In the genomic region with DNA sequence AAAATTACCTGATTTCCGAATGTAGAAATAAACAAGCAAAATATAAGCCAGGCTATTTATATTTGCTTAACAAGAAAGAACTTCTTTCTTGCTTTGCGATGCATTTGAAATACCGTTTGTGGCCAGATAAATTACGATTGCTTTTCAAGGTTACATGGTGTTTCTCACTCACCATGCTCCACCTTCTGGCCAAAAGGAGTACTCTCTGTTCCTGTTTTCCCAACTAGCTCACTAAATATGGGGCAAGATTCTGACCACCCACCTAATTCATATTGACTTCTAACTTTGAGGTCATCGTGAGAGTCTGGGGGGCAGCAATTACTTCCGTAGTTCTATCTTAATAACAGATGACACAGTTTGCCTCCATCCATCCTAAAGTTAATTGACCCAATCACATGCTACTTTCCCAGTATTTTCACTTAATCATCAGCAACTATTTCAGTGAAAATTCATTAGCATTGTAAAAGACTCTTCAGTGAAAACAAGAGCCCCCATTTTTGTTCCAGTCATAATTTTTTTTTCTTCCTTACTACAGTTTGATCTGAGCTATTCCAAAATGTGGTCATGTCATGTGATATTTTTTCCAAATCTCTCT, we compare ENCODE assay signal across 1 cellular context.
TF ChIP-seq lines count a peak whose summit lies in the region.

No MANE protein-coding gene starts in this region.

TF ChIP-seq in GM12878, 131 proteins besides CTCF, POLR2A, EP300 and RAD21 (continued from another document):
- TF ChIP-seq, protein P1, sequence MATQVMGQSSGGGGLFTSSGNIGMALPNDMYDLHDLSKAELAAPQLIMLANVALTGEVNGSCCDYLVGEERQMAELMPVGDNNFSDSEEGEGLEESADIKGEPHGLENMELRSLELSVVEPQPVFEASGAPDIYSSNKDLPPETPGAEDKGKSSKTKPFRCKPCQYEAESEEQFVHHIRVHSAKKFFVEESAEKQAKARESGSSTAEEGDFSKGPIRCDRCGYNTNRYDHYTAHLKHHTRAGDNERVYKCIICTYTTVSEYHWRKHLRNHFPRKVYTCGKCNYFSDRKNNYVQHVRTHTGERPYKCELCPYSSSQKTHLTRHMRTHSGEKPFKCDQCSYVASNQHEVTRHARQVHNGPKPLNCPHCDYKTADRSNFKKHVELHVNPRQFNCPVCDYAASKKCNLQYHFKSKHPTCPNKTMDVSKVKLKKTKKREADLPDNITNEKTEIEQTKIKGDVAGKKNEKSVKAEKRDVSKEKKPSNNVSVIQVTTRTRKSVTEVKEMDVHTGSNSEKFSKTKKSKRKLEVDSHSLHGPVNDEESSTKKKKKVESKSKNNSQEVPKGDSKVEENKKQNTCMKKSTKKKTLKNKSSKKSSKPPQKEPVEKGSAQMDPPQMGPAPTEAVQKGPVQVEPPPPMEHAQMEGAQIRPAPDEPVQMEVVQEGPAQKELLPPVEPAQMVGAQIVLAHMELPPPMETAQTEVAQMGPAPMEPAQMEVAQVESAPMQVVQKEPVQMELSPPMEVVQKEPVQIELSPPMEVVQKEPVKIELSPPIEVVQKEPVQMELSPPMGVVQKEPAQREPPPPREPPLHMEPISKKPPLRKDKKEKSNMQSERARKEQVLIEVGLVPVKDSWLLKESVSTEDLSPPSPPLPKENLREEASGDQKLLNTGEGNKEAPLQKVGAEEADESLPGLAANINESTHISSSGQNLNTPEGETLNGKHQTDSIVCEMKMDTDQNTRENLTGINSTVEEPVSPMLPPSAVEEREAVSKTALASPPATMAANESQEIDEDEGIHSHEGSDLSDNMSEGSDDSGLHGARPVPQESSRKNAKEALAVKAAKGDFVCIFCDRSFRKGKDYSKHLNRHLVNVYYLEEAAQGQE (IDR thresholded peaks at IDR 0.05; ENCODE audit: low read depth, low read length), result no peak
- TF ChIP-seq SPI1 (IDR thresholded peaks at IDR 0.05; ENCODE audit: borderline replicate concordance, insufficient read depth, low read depth, low read length) (peak; percentile 47; the same call in 1 of the 2 replicates), NFYA (IDR thresholded peaks at IDR 0.05; ENCODE audit: borderline replicate concordance, low read depth, low read length) (no peak)
